Comparison of ENCODE assay signal across 15 cellular contexts in the genomic region with DNA sequence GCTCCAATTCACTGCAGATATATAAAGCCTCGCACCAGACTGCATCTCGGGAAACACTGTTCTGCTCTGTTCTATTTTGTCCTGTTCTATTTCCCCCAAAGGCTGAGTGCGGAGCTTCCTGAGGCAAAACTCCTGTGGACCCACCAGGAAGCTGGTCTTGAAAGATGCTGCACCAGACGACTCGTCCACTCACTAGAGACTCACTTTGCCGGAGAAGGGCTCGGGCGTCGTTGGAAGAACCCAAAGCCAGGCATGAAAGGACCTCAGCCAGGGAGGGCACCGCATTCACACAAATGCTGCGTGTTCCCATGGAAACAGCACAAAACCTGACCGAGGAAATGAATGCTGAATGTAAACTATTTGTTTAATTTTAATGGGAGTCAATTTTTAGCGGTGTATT.
"Had no signal": no experiment of that assay in that cellular context is flagged by ENCODE, and none has a peak within 500 bp of the region (broad histone marks: within the 10 kb centered on the region; RNA-seq: fewer than 3 reads in every experiment).

No MANE protein-coding gene starts in this region.

- H3K4me1 ChIP-seq: left lung, sigmoid colon had no signal

- H3K9me3 Mint-ChIP-seq: activated naive CD4-positive, alpha-beta T cell treated with anti-CD3 and anti-CD28 coated beads for 36 hours; dendritic cell treated with granulocyte-macrophage colony-stimulating factor and Interleukin-4, amounts not matched to agents 40 ng/mL and 50 ng/mL, for 4 days; natural killer cell treated with Interleukin-12 subunit alpha and Interleukin-12 subunit beta and Interleukin-15 and Interleukin-18, amount 100 ng/mL, for 72 hours had no signal

- DNase-seq: activated CD4-positive, alpha-beta T cell treated with anti-CD3 and anti-CD28 coated beads for 48 hours; activated CD8-positive, alpha-beta T cell treated with anti-CD3 and anti-CD28 coated beads, Interleukin-2, amount 10 ng/mL, durations not matched to agents 7 days and 5 days; activated naive CD4-positive, alpha-beta T cell treated with anti-CD3 and anti-CD28 coated beads for 36 hours; central memory CD4-positive, alpha-beta T cell; left lung; stimulated activated CD4-positive, alpha-beta T cell treated with anti-CD3 and anti-CD28 coated beads, Interleukin-2, amount 100 ng/mL, for 48 hours; stimulated activated naive CD4-positive, alpha-beta T cell treated with Interleukin-2 at 50 U/mL for 16 hours had no signal

- H3K27me3 ChIP-seq: ovary had no signal

- H3K4me3 ChIP-seq: left lung, ovary, sigmoid colon, thoracic aorta had no signal

- H3K27ac Mint-ChIP-seq: activated CD8-positive, alpha-beta T cell treated with anti-CD3 and anti-CD28 coated beads, Interleukin-2, amount 10 ng/mL, durations not matched to agents 7 days and 5 days; activated naive CD4-positive, alpha-beta T cell treated with anti-CD3 and anti-CD28 coated beads for 36 hours; dendritic cell treated with granulocyte-macrophage colony-stimulating factor and Interleukin-4, amounts not matched to agents 40 ng/mL and 50 ng/mL, for 4 days; natural killer cell treated with Interleukin-12 subunit alpha and Interleukin-12 subunit beta and Interleukin-15 and Interleukin-18, amount 100 ng/mL, for 72 hours had no signal

- H3K36me3 ChIP-seq: left lung, ovary, sigmoid colon, thoracic aorta had no signal

- H3K9me3 ChIP-seq: left lung, ovary, sigmoid colon, thoracic aorta had no signal

- FAIRE-seq: endometrium, islet of Langerhans, urothelium cell line had no signal

- H3K27ac ChIP-seq: left lung, ovary, sigmoid colon, thoracic aorta had no signal

- H3K36me3 Mint-ChIP-seq: natural killer cell treated with Interleukin-12 subunit alpha and Interleukin-12 subunit beta and Interleukin-15 and Interleukin-18, amount 100 ng/mL, for 72 hours had no signal

- H3K4me3 Mint-ChIP-seq: activated CD8-positive, alpha-beta T cell treated with anti-CD3 and anti-CD28 coated beads, Interleukin-2, amount 10 ng/mL, durations not matched to agents 7 days and 5 days; activated naive CD4-positive, alpha-beta T cell treated with anti-CD3 and anti-CD28 coated beads for 36 hours; dendritic cell treated with granulocyte-macrophage colony-stimulating factor and Interleukin-4, amounts not matched to agents 40 ng/mL and 50 ng/mL, for 4 days; natural killer cell treated with Interleukin-12 subunit alpha and Interleukin-12 subunit beta and Interleukin-15 and Interleukin-18, amount 100 ng/mL, for 72 hours had no signal
